In genomic region chr5:96243862-96244261, GRCh38 we compare ENCODE assay signal across 21 cellular contexts.
"Had no signal": no experiment of that assay in that cellular context is flagged by ENCODE, and none has a peak within 500 bp of the region (broad histone marks: within the 10 kb centered on the region; RNA-seq: fewer than 3 reads in every experiment).

No MANE protein-coding gene starts in this region.

- DNase-seq: activated CD4-positive, alpha-beta T cell treated with anti-CD3 and anti-CD28 coated beads, Interleukin-2, amount 10 ng/mL, durations not matched to agents 24 days and 14 days; activated CD8-positive, alpha-beta T cell treated with anti-CD3 and anti-CD28 coated beads, Interleukin-2, amount 10 ng/mL, durations not matched to agents 7 days and 5 days; activated naive CD4-positive, alpha-beta T cell treated with anti-CD3 and anti-CD28 coated beads for 36 hours; activated T-cell treated with anti-CD3 and anti-CD28 coated beads, Interleukin-2, amount 50 U/mL, for 24 hours; aorta; brain microvascular endothelial cell; central memory CD4-positive, alpha-beta T cell; dorsolateral prefrontal cortex; foreskin fibroblast; hypothalamus; kidney; left lung; mucosa of descending colon; naive thymus-derived CD4-positive, alpha-beta T cell; stimulated activated CD4-positive, alpha-beta T cell treated with anti-CD3 and anti-CD28 coated beads, Interleukin-2, amount 100 ng/mL, for 24 hours; stimulated activated naive CD4-positive, alpha-beta T cell treated with Interleukin-2 at 50 U/mL for 16 hours; T1000; tibial artery had no signal

- H3K4me1 ChIP-seq: parathyroid adenoma had no signal

- H3K79me2 ChIP-seq: parathyroid adenoma had no signal

- H3K27ac ChIP-seq: brain microvascular endothelial cell, dorsolateral prefrontal cortex, left lung, neural progenitor cell, parathyroid adenoma had no signal

- H3K4me2 ChIP-seq: neural progenitor cell had no signal

- FAIRE-seq: colon had no signal

- H3K4me3 Mint-ChIP-seq: activated CD4-positive, alpha-beta T cell treated with anti-CD3 and anti-CD28 coated beads, Interleukin-2, amount 10 ng/mL, durations not matched to agents 24 days and 14 days; activated CD8-positive, alpha-beta T cell treated with anti-CD3 and anti-CD28 coated beads, Interleukin-2, amount 10 ng/mL, durations not matched to agents 7 days and 5 days; activated naive CD4-positive, alpha-beta T cell treated with anti-CD3 and anti-CD28 coated beads for 36 hours; activated T-cell treated with anti-CD3 and anti-CD28 coated beads, Interleukin-2, amount 50 U/mL, for 24 hours; naive thymus-derived CD4-positive, alpha-beta T cell; neural progenitor cell had no signal

- H3K27ac Mint-ChIP-seq: activated CD4-positive, alpha-beta T cell treated with anti-CD3 and anti-CD28 coated beads, Interleukin-2, amount 10 ng/mL, durations not matched to agents 24 days and 14 days; activated CD8-positive, alpha-beta T cell treated with anti-CD3 and anti-CD28 coated beads, Interleukin-2, amount 10 ng/mL, durations not matched to agents 7 days and 5 days; activated naive CD4-positive, alpha-beta T cell treated with anti-CD3 and anti-CD28 coated beads for 36 hours; activated T-cell treated with anti-CD3 and anti-CD28 coated beads, Interleukin-2, amount 50 U/mL, for 24 hours; naive thymus-derived CD4-positive, alpha-beta T cell; neural progenitor cell had no signal

- H3K36me3 Mint-ChIP-seq: naive thymus-derived CD4-positive, alpha-beta T cell; neural progenitor cell had no signal

- H3K4me3 ChIP-seq: dorsolateral prefrontal cortex, left lung, mucosa of descending colon, neural progenitor cell, tibial artery had no signal

- H3K4me1 Mint-ChIP-seq: activated CD4-positive, alpha-beta T cell treated with anti-CD3 and anti-CD28 coated beads, Interleukin-2, amount 10 ng/mL, durations not matched to agents 24 days and 14 days; naive thymus-derived CD4-positive, alpha-beta T cell had no signal

- H2AFZ ChIP-seq: neural progenitor cell, parathyroid adenoma had no signal

- H3K9me3 Mint-ChIP-seq: activated T-cell treated with anti-CD3 and anti-CD28 coated beads, Interleukin-2, amount 50 U/mL, for 24 hours had no signal

- H3K36me3 ChIP-seq: brain microvascular endothelial cell, left lung, neural progenitor cell, tibial artery had no signal

- H3K9ac ChIP-seq: neural progenitor cell, parathyroid adenoma had no signal

- H3K27me3 ChIP-seq: brain microvascular endothelial cell, dorsolateral prefrontal cortex, left lung, neural progenitor cell, tibial artery had no signal

- H3K9me3 ChIP-seq: left lung, mucosa of descending colon, tibial artery had no signal

- ATAC-seq: activated CD8-positive, alpha-beta T cell treated with anti-CD3 and anti-CD28 coated beads, Interleukin-2, amount 10 ng/mL, durations not matched to agents 7 days and 5 days; left lung; mucosa of descending colon; naive thymus-derived CD4-positive, alpha-beta T cell had no signal
